17 cellular contexts compared by ENCODE assay signal in genomic region chr21:46150491-46151121, GRCh38. TPM values are rescaled to one million over a fixed set of nuclear protein-coding genes. Genes with fewer than 3 reads are reported as not detected.
DNase-seq lines count a peak whose midpoint lies in the region; ATAC-seq and TF ChIP-seq lines count a peak whose summit lies in the region.
"Had no signal": no experiment of that assay in that cellular context is flagged by ENCODE, and none has a peak within 500 bp of the region (broad histone marks: within the 10 kb centered on the region; RNA-seq: fewer than 3 reads in every experiment).

No MANE protein-coding gene starts in this region.

- H2AFZ ChIP-seq in neuronal stem cell (ENCODE audit: low read length), result no peak overlapping the region

- H3K18ac ChIP-seq in neuronal stem cell (ENCODE audit: low read length), result peak overlapping the region; percentile 85

- peak overlapping the region; percentile 43 for H3K23ac ChIP-seq in neuronal stem cell (ENCODE audit: low read depth, low read length, poor library complexity)

- no peak overlapping the region for H4K91ac ChIP-seq in neuronal stem cell (ENCODE audit: low read depth, low read length, poor library complexity)

- no peaks in the 10 kb centered on the region for H3K36me3 Mint-ChIP-seq in natural killer cell treated with Interleukin-12 subunit alpha and Interleukin-12 subunit beta and Interleukin-15 and Interleukin-18, amount 100 ng/mL, for 72 hours
- no peaks in the 10 kb centered on the region for H3K36me3 Mint-ChIP-seq in natural killer cell
- no peaks in the 10 kb centered on the region for H3K36me3 Mint-ChIP-seq in CD8-positive, alpha-beta memory T cell

- no peaks in the 10 kb centered on the region for H3K36me3 ChIP-seq in neuronal stem cell (replicated peaks in 1 of 2; ENCODE audit: control insufficient read depth in 2 of 2, insufficient read depth in 2 of 2, low read length in 2 of 2)
- H3K36me3 ChIP-seq in CD8-positive, alpha-beta memory T cell (ENCODE audit: insufficient read depth, low read length), result no peaks in the 10 kb centered on the region

- no peak overlapping the region for H3K9ac ChIP-seq in neuronal stem cell (ENCODE audit: low read depth, low read length, poor library complexity)

- no peak overlapping the region for H3K4me2 ChIP-seq in neuronal stem cell (ENCODE audit: insufficient read depth, low read length, poor library complexity, severe bottlenecking)

- no peak overlapping the region for H2BK120ac ChIP-seq in neuronal stem cell (ENCODE audit: low read depth, low read length)

- H3K27ac ChIP-seq in neuronal stem cell (replicated peaks; ENCODE audit: low read length), result no peak overlapping the region
- H3K27ac ChIP-seq in CD8-positive, alpha-beta memory T cell (ENCODE audit: low read depth, low read length), result no peak overlapping the region
- H3K27ac ChIP-seq: HL-60 had no signal

- H4K8ac ChIP-seq in neuronal stem cell (ENCODE audit: low read depth, low read length), result peak overlapping the region; percentile 65

- H3K27ac Mint-ChIP-seq in natural killer cell treated with Interleukin-12 subunit alpha and Interleukin-12 subunit beta and Interleukin-15 and Interleukin-18, amount 100 ng/mL, for 72 hours, result no peak overlapping the region
- H3K27ac Mint-ChIP-seq in natural killer cell, result no peak overlapping the region
- no peak overlapping the region for H3K27ac Mint-ChIP-seq in CD8-positive, alpha-beta memory T cell
- H3K27ac Mint-ChIP-seq: activated T-helper 1 cell treated with anti-CD3 and anti-CD28 coated beads, Interleukin-12 subunit alpha, Interleukin-12 subunit beta, Interleukin-2, Interleukin-4 antibody, amounts not matched to agents 30 ng/mL and 10 ng/mL and 1 ng/mL, durations not matched to agents 14 hours and 24 hours and 36 hours; progenitor cell of endocrine pancreas had no signal

- peaks cover 6% of the 10 kb centered on the region for H3K79me1 ChIP-seq in neuronal stem cell (ENCODE audit: low read depth, low read length)

- peak overlapping the region; percentile 84 for H2BK12ac ChIP-seq in neuronal stem cell (ENCODE audit: low read length)

- peaks cover 8 to 19% of the 10 kb centered on the region in 2 donors for H3K4me1 ChIP-seq in neuronal stem cell (ENCODE audit: control insufficient read depth in 2 of 2, insufficient read depth in 1 of 2, low read depth in 1 of 2, low read length in 2 of 2)
- H3K4me1 ChIP-seq in CD8-positive, alpha-beta memory T cell (ENCODE audit: insufficient read depth, low read length), result no peaks in the 10 kb centered on the region

- no peak overlapping the region for H3K4ac ChIP-seq in neuronal stem cell (ENCODE audit: low read length)

- no peaks in the 10 kb centered on the region for H3K27me3 Mint-ChIP-seq in natural killer cell treated with Interleukin-12 subunit alpha and Interleukin-12 subunit beta and Interleukin-15 and Interleukin-18, amount 100 ng/mL, for 72 hours
- no peaks in the 10 kb centered on the region for H3K27me3 Mint-ChIP-seq in natural killer cell (ENCODE audit: low read depth in 2 of 2)
- H3K27me3 Mint-ChIP-seq in CD8-positive, alpha-beta memory T cell, result peaks cover 0 to 2% of the 10 kb centered on the region in 2 donors
- H3K27me3 Mint-ChIP-seq: progenitor cell of endocrine pancreas had no signal

- no peak overlapping the region for H3K14ac ChIP-seq in neuronal stem cell (ENCODE audit: low read length)

- H2BK5ac ChIP-seq in neuronal stem cell (ENCODE audit: low read length), result peak overlapping the region; percentile 53

- no peaks in the 10 kb centered on the region for H3K9me3 ChIP-seq in neuronal stem cell (replicated peaks in 1 of 2; ENCODE audit: control insufficient read depth in 2 of 2, insufficient read depth in 1 of 2, low read depth in 1 of 2, low read length in 2 of 2)
- H3K9me3 ChIP-seq in CD8-positive, alpha-beta memory T cell (ENCODE audit: low read length), result no peaks in the 10 kb centered on the region

- no peaks in the 10 kb centered on the region for H3K4me1 Mint-ChIP-seq in natural killer cell treated with Interleukin-12 subunit alpha and Interleukin-12 subunit beta and Interleukin-15 and Interleukin-18, amount 100 ng/mL, for 72 hours (ENCODE audit: low read depth in 2 of 2)
- H3K4me1 Mint-ChIP-seq in natural killer cell, result no peaks in the 10 kb centered on the region
- no peaks in the 10 kb centered on the region for H3K4me1 Mint-ChIP-seq in CD8-positive, alpha-beta memory T cell

- no CpG with 5 or more reads among the region's 24 CpGs for WGBS in neuronal stem cell (ENCODE audit: extremely low coverage in 2 of 2, insufficient read length in 2 of 2, insufficient replicate concordance in 1 of 2), 2 donors

- peak; percentile 53 for DNase-seq in natural killer cell treated with Interleukin-12 subunit alpha and Interleukin-12 subunit beta and Interleukin-15 and Interleukin-18, amount 100 ng/mL, for 72 hours (ENCODE audit: low spot score)
- DNase-seq in natural killer cell (no peak), fibroblast of mammary gland (ENCODE audit: low read depth) (peak; percentile 7), neuronal stem cell (ENCODE audit: low spot score) (no peak), NCI-H748 treated with DMSO at 0.1 percent for 48 hours (lab: John Stamatoyannopoulos, UW) (no peak)
- no peak for DNase-seq in CD8-positive, alpha-beta memory T cell
- DNase-seq: activated CD4-positive, alpha-beta T cell treated with anti-CD3 and anti-CD28 coated beads, Interleukin-2, amount 50 U/mL, for 1 hour; AML-193; cortex of kidney; DMS 273 treated with DMSO at 0.1 percent for 48 hours; KBM-7; SIG-M5 had no signal

- CTCF ChIA-PET in CD8-positive, alpha-beta memory T cell (lab: Charles Lee), result no interaction called here

- H3K4me3 Mint-ChIP-seq in natural killer cell treated with Interleukin-12 subunit alpha and Interleukin-12 subunit beta and Interleukin-15 and Interleukin-18, amount 100 ng/mL, for 72 hours, result no peak overlapping the region
- H3K4me3 Mint-ChIP-seq in natural killer cell, result no peak overlapping the region
- H3K4me3 Mint-ChIP-seq in CD8-positive, alpha-beta memory T cell, result no peak overlapping the region
- H3K4me3 Mint-ChIP-seq: activated T-helper 1 cell treated with anti-CD3 and anti-CD28 coated beads, Interleukin-12 subunit alpha, Interleukin-12 subunit beta, Interleukin-2, Interleukin-4 antibody, amounts not matched to agents 30 ng/mL and 10 ng/mL and 1 ng/mL, durations not matched to agents 14 hours and 24 hours and 36 hours had no signal

- peak overlapping the region; percentile 97 for H2AK5ac ChIP-seq in neuronal stem cell (ENCODE audit: low read depth, low read length)

- no peak overlapping the region for H3K4me3 ChIP-seq in fibroblast of mammary gland (ENCODE audit: control insufficient read depth, low read depth, low read length)
- no peak overlapping the region for H3K4me3 ChIP-seq in neuronal stem cell (ENCODE audit: low read length in 2 of 2)
- no peak overlapping the region for H3K4me3 ChIP-seq in CD8-positive, alpha-beta memory T cell (ENCODE audit: low read length)

- ATAC-seq in natural killer cell treated with Interleukin-12 subunit alpha and Interleukin-12 subunit beta and Interleukin-15 and Interleukin-18, amount 100 ng/mL, for 72 hours, result peak in 1 of 2 donors; percentile 8
- no peak for ATAC-seq in natural killer cell
- no peak for ATAC-seq in HG03196 (IDR thresholded peaks at IDR 0.05; ENCODE audit: unreplicated experiment)
- no peak for ATAC-seq in GM21786 (IDR thresholded peaks at IDR 0.05; ENCODE audit: unreplicated experiment)

- POLR2A ChIA-PET in CD8-positive, alpha-beta memory T cell (lab: Charles Lee), result no interaction called here

- intact Hi-C loops in natural killer cell (cut with micrococcal nuclease), result no loop called here

- H3K27me3 ChIP-seq in neuronal stem cell (ENCODE audit: control insufficient read depth in 3 of 3, insufficient read depth in 3 of 3, low read depth in 1 of 3, low read length in 3 of 3), result no peaks in the 10 kb centered on the region
- no peaks in the 10 kb centered on the region for H3K27me3 ChIP-seq in CD8-positive, alpha-beta memory T cell (ENCODE audit: insufficient read depth, low read length, poor library complexity, severe bottlenecking)

- H2BK15ac ChIP-seq in neuronal stem cell (ENCODE audit: low read length), result peak overlapping the region; percentile 98

- no peaks in the 10 kb centered on the region for H3K9me3 Mint-ChIP-seq in natural killer cell treated with Interleukin-12 subunit alpha and Interleukin-12 subunit beta and Interleukin-15 and Interleukin-18, amount 100 ng/mL, for 72 hours
- H3K9me3 Mint-ChIP-seq in natural killer cell, result no peaks in the 10 kb centered on the region
- H3K9me3 Mint-ChIP-seq in CD8-positive, alpha-beta memory T cell, result no peaks in the 10 kb centered on the region
- H3K9me3 Mint-ChIP-seq: activated T-helper 1 cell treated with anti-CD3 and anti-CD28 coated beads, Interleukin-12 subunit alpha, Interleukin-12 subunit beta, Interleukin-2, Interleukin-4 antibody, amounts not matched to agents 30 ng/mL and 10 ng/mL and 1 ng/mL, durations not matched to agents 14 hours and 24 hours and 36 hours had no signal

- TF ChIP-seq CTCF in natural killer cell (IDR thresholded peaks at IDR 0.05), result no peak
- TF ChIP-seq CTCF in fibroblast of mammary gland (conservative IDR thresholded peaks at IDR 0.05; ENCODE audit: control insufficient read depth, insufficient read depth, low read depth, low read length), result no peak

RNA-seq across cellular contexts. Expression of gene FTCD, which starts 4.8 kb away (rescaled TPM):
- total RNA-seq in natural killer cell treated with Interleukin-12 subunit alpha and Interleukin-12 subunit beta and Interleukin-15 and Interleukin-18, amount 100 ng/mL, for 72 hours, result not detected
- under 1 TPM in 1 of 3 donors, not detected in 2; 0.34 TPM for total RNA-seq in natural killer cell
- 2.1 TPM for polyA plus RNA-seq in neuronal stem cell (2013, experiment 1 of 2)
- polyA plus RNA-seq in neuronal stem cell (2013, experiment 2 of 2), result 2.0 TPM
- total RNA-seq in CD8-positive, alpha-beta memory T cell, result not detected
- not detected for polyA plus RNA-seq in CD8-positive, alpha-beta memory T cell

RNA-seq across cellular contexts. Expression of gene SPATC1L, which starts 33.7 kb away (rescaled TPM):
- 1 to 10 TPM in 1 of 2 donors, not detected in 1; 5.0 TPM for total RNA-seq in natural killer cell treated with Interleukin-12 subunit alpha and Interleukin-12 subunit beta and Interleukin-15 and Interleukin-18, amount 100 ng/mL, for 72 hours
- total RNA-seq in natural killer cell, result 1 to 10 TPM in 2 of 3 donors, under 1 TPM in 1; 0.18 to 4.0 (median 2.7) TPM
- 38.2 TPM for polyA plus RNA-seq in neuronal stem cell (2013, experiment 1 of 2)
- polyA plus RNA-seq in neuronal stem cell (2013, experiment 2 of 2), result 37.5 TPM
- total RNA-seq in CD8-positive, alpha-beta memory T cell, result 1 to 10 TPM; 5.0 TPM
- polyA plus RNA-seq in CD8-positive, alpha-beta memory T cell, result 10.7 TPM

RNA-seq across cellular contexts. Expression of gene COL6A2, which starts 52.7 kb away (rescaled TPM):
- 1 to 10 TPM in 1 of 2 donors, under 1 TPM in 1; 0.88 to 4.2 TPM for total RNA-seq in natural killer cell treated with Interleukin-12 subunit alpha and Interleukin-12 subunit beta and Interleukin-15 and Interleukin-18, amount 100 ng/mL, for 72 hours
- 100 to 1,000 TPM in 1 of 3 donors, 10 to 100 TPM in 2; 93.9 to 110 (median 97.2) TPM for total RNA-seq in natural killer cell
- polyA plus RNA-seq in neuronal stem cell (2013, experiment 1 of 2), result 19.3 TPM
- polyA plus RNA-seq in neuronal stem cell (2013, experiment 2 of 2), result 19.1 TPM
- total RNA-seq in CD8-positive, alpha-beta memory T cell, result 10 to 100 TPM; 22.8 to 25.1 TPM
- 17.4 TPM for polyA plus RNA-seq in CD8-positive, alpha-beta memory T cell

Comparison
In these comparisons a context has a peak if more than half of its experiments do, and no peak if none do; other contexts are left out.
1. DNase-seq: peak in natural killer cell treated with Interleukin-12 subunit alpha and Interleukin-12 subunit beta and Interleukin-15 and Interleukin-18, amount 100 ng/mL, for 72 hours (single experiment) and fibroblast of mammary gland (single experiment); none in natural killer cell (single experiment), neuronal stem cell (single experiment), CD8-positive, alpha-beta memory T cell (0 of 5) and NCI-H748 treated with DMSO at 0.1 percent for 48 hours (single experiment).
2. RNA of gene COL6A2, which starts 52.7 kb away (total RNA-seq): 93.9 to 110 TPM in natural killer cell and 22.8 to 25.1 TPM in CD8-positive, alpha-beta memory T cell; 0.88 to 4.2 TPM in natural killer cell treated with Interleukin-12 subunit alpha and Interleukin-12 subunit beta and Interleukin-15 and Interleukin-18, amount 100 ng/mL, for 72 hours; every median in the first group is over 4 times any median in the second.